In genomic region chr10:119655566-119656001, GRCh38 we compare ENCODE assay signal across 8 cellular contexts. TPM values are rescaled to one million over a fixed set of nuclear protein-coding genes. Genes with fewer than 3 reads are reported as not detected.
A peak's percentile ranks its signal among the peaks of the same experiment; 100 is the strongest.
DNase-seq lines count a peak whose midpoint lies in the region; ATAC-seq, FAIRE-seq and TF ChIP-seq lines count a peak whose summit lies in the region.

No MANE protein-coding gene starts in this region.

- H3K9me3 ChIP-seq in BE2C = no peaks in the 10 kb centered on the region
- H3K9me3 ChIP-seq in astrocyte (ENCODE audit: insufficient read depth, low read depth, low read length) = no peaks in the 10 kb centered on the region
- no peaks in the 10 kb centered on the region for H3K9me3 ChIP-seq in kidney (ENCODE audit: control insufficient read depth in 1 of 2, low read length in 2 of 2)
- no peaks in the 10 kb centered on the region for H3K9me3 ChIP-seq in stomach smooth muscle (ENCODE audit: control insufficient read depth in 2 of 2, low read length in 2 of 2)
- peaks cover 4 to 7% of the 10 kb centered on the region in 2 donors for H3K9me3 ChIP-seq in neuronal stem cell (replicated peaks in 1 of 2; ENCODE audit: control insufficient read depth in 2 of 2, insufficient read depth in 1 of 2, low read depth in 1 of 2, low read length in 2 of 2)

- no peaks in the 10 kb centered on the region for H3K27me3 ChIP-seq in BE2C
- H3K27me3 ChIP-seq in astrocyte (ENCODE audit: insufficient read depth, low read length) = no peaks in the 10 kb centered on the region
- no peaks in the 10 kb centered on the region for H3K27me3 ChIP-seq in stomach smooth muscle (ENCODE audit: control insufficient read depth in 1 of 2, insufficient read depth in 2 of 2, low read length in 2 of 2)
- no peaks in the 10 kb centered on the region for H3K27me3 ChIP-seq in neuronal stem cell (ENCODE audit: control insufficient read depth in 3 of 3, insufficient read depth in 3 of 3, low read depth in 1 of 3, low read length in 3 of 3)

- peaks cover 94% of the 10 kb centered on the region for H3K79me2 ChIP-seq in astrocyte (ENCODE audit: insufficient read depth, low read length)

- no peak overlapping the region for H2BK120ac ChIP-seq in neuronal stem cell (ENCODE audit: low read depth, low read length)

- peaks cover 52% of the 10 kb centered on the region for H3K4me1 ChIP-seq in BE2C
- peaks cover 72% of the 10 kb centered on the region for H3K4me1 ChIP-seq in astrocyte (ENCODE audit: insufficient read depth, low read length)
- peaks cover 43 to 57% of the 10 kb centered on the region in 2 donors for H3K4me1 ChIP-seq in kidney (ENCODE audit: control insufficient read depth in 1 of 2, insufficient read depth in 1 of 2, low read depth in 1 of 2, low read length in 2 of 2)
- H3K4me1 ChIP-seq in stomach smooth muscle (ENCODE audit: control insufficient read depth, insufficient read depth, low read length) = peaks cover 67% of the 10 kb centered on the region
- H3K4me1 ChIP-seq in neuronal stem cell (ENCODE audit: control insufficient read depth in 2 of 2, insufficient read depth in 1 of 2, low read depth in 1 of 2, low read length in 2 of 2) = peaks cover 17 to 31% of the 10 kb centered on the region in 2 donors

- no peak overlapping the region for H2BK12ac ChIP-seq in neuronal stem cell (ENCODE audit: low read length)

- H3K23ac ChIP-seq in neuronal stem cell (ENCODE audit: low read depth, low read length, poor library complexity) = no peak overlapping the region

- H3K4ac ChIP-seq in neuronal stem cell (ENCODE audit: low read length) = no peak overlapping the region

- H4K91ac ChIP-seq in neuronal stem cell (ENCODE audit: low read depth, low read length, poor library complexity) = no peak overlapping the region

- H3K4me3 Mint-ChIP-seq in T-cell (peak overlapping the region; percentile 87 to 97 (median 87)), astrocyte (ENCODE audit: unreplicated experiment) (peak overlapping the region; percentile 58)

- H3K4me1 Mint-ChIP-seq in T-cell (peaks cover 62 to 77% (median 73%) of the 10 kb centered on the region in 3 donors), astrocyte (ENCODE audit: low read depth, unreplicated experiment) (peaks cover 60% of the 10 kb centered on the region)

- no peak for TF ChIP-seq CTCF in BE2C (IDR thresholded peaks at IDR 0.05; ENCODE audit: low read depth, low read length)
- TF ChIP-seq CTCF in astrocyte (IDR thresholded peaks at IDR 0.05; ENCODE audit: insufficient read depth, low read depth, low read length) = no peak
- no peak for TF ChIP-seq CTCF in kidney (IDR thresholded peaks at IDR 0.05; ENCODE audit: borderline replicate concordance, extremely low read depth, insufficient read depth)

- CTCF ChIA-PET in T-cell (lab: Charles Lee) = interaction anchor here in 1 of 2 donors (0.6 to 1.3 kb wide), 2 partner anchors 12 to 64 kb away, joined by 3 read pairs; no protein-coding TSS in a partner anchor

- H2BK15ac ChIP-seq in neuronal stem cell (ENCODE audit: low read length) = no peak overlapping the region

- H3K36me3 Mint-ChIP-seq in T-cell (peaks cover 10% of the 10 kb centered on the region), astrocyte (ENCODE audit: low read depth, unreplicated experiment) (peaks cover 12% of the 10 kb centered on the region)

- DNase-seq in BE2C = peak; percentile 73
- DNase-seq in T-cell = peak in 31 of 34 experiments; percentile 12 to 59 (median 31)
- DNase-seq in astrocyte (ENCODE audit: low read depth) = peak; percentile 83
- DNase-seq in kidney = peak; percentile 67
- DNase-seq in neuronal stem cell (ENCODE audit: low spot score) = no peak
- DNase-seq in occipital lobe (lab: John Stamatoyannopoulos, UW) = no peak

- H3K9me3 Mint-ChIP-seq in T-cell (no peaks in the 10 kb centered on the region), astrocyte (ENCODE audit: unreplicated experiment) (no peaks in the 10 kb centered on the region)

- H2BK5ac ChIP-seq in neuronal stem cell (ENCODE audit: low read length) = no peak overlapping the region

- peak overlapping the region; percentile 57 for H3K9ac ChIP-seq in astrocyte (ENCODE audit: low read length)
- H3K9ac ChIP-seq in kidney (ENCODE audit: low read length in 2 of 2) = peak overlapping the region; percentile 27 to 70
- peak overlapping the region; percentile 80 to 81 for H3K9ac ChIP-seq in stomach smooth muscle (ENCODE audit: low read length in 2 of 2)
- H3K9ac ChIP-seq in neuronal stem cell (ENCODE audit: low read depth, low read length, poor library complexity) = no peak overlapping the region

- no peak overlapping the region for H3K14ac ChIP-seq in neuronal stem cell (ENCODE audit: low read length)

- H3K4me3 ChIP-seq in BE2C (ENCODE audit: low read depth, low read length) = peak overlapping the region; percentile 23
- H3K4me3 ChIP-seq in astrocyte (ENCODE audit: insufficient read depth, low read depth, low read length) = peak overlapping the region; percentile 32
- peak overlapping the region; percentile 42 to 92 for H3K4me3 ChIP-seq in kidney (ENCODE audit: low read length in 2 of 2)
- peak overlapping the region; percentile 64 to 87 for H3K4me3 ChIP-seq in stomach smooth muscle (ENCODE audit: low read length in 2 of 2)
- H3K4me3 ChIP-seq in neuronal stem cell (ENCODE audit: low read length in 2 of 2) = no peak overlapping the region

- H4K20me1 ChIP-seq in astrocyte (ENCODE audit: insufficient read depth, low read length) = peaks cover 85% of the 10 kb centered on the region

- H3K18ac ChIP-seq in neuronal stem cell (ENCODE audit: low read length) = no peak overlapping the region

- peaks cover 8% of the 10 kb centered on the region for H3K79me1 ChIP-seq in neuronal stem cell (ENCODE audit: low read depth, low read length)

- peak overlapping the region; percentile 74 for H3K27ac ChIP-seq in astrocyte (ENCODE audit: low read depth, low read length)
- H3K27ac ChIP-seq in kidney (ENCODE audit: low read depth in 2 of 2, low read length in 2 of 2) = peak overlapping the region; percentile 79 to 100
- peak overlapping the region; percentile 99 for H3K27ac ChIP-seq in stomach smooth muscle (ENCODE audit: low read length)
- no peak overlapping the region for H3K27ac ChIP-seq in neuronal stem cell (replicated peaks; ENCODE audit: low read length)

- H3K27me3 Mint-ChIP-seq in T-cell (no peaks in the 10 kb centered on the region), astrocyte (ENCODE audit: low read depth, unreplicated experiment) (no peaks in the 10 kb centered on the region)

- peak overlapping the region; percentile 19 for H2AFZ ChIP-seq in astrocyte (ENCODE audit: low read depth, low read length)
- no peak overlapping the region for H2AFZ ChIP-seq in neuronal stem cell (ENCODE audit: low read length)

- no peak overlapping the region for H4K8ac ChIP-seq in neuronal stem cell (ENCODE audit: low read depth, low read length)

- ATAC-seq in T-cell (replicated peaks in 1 of 4) (peak; percentile 41 to 56 (median 42)), GM21526 (IDR thresholded peaks at IDR 0.05; ENCODE audit: low FRiP score, unreplicated experiment) (no peak)

- H2AK5ac ChIP-seq in neuronal stem cell (ENCODE audit: low read depth, low read length) = no peak overlapping the region

- intact Hi-C loops in kidney (cut with DNase I) = no loop called here

- POLR2A ChIA-PET in T-cell (lab: Charles Lee) = interaction anchor here in 1 of 2 donors (0.6 kb wide), 1 partner anchor 65 kb away, joined by 4 read pairs; no protein-coding TSS in a partner anchor

- peak overlapping the region; percentile 91 to 98 for H3K27ac Mint-ChIP-seq in T-cell
- peak overlapping the region; percentile 58 for H3K27ac Mint-ChIP-seq in astrocyte (ENCODE audit: unreplicated experiment)

- FAIRE-seq in astrocyte (lab: Jason Lieb, UNC) (no peak), kidney (lab: Jason Lieb, UNC) (no peak)

- H3K4me2 ChIP-seq in astrocyte (ENCODE audit: low read length) (peak overlapping the region; percentile 82), neuronal stem cell (ENCODE audit: insufficient read depth, low read length, poor library complexity, severe bottlenecking) (no peak overlapping the region)

- WGBS in neuronal stem cell (ENCODE audit: extremely low coverage in 2 of 2, insufficient read length in 2 of 2, insufficient replicate concordance in 1 of 2), 2 donors = no CpG with 5 or more reads among the region's 11 CpGs

- no peaks in the 10 kb centered on the region; the same call in 1 of the 2 replicates for H3K36me3 ChIP-seq in BE2C
- H3K36me3 ChIP-seq in astrocyte (ENCODE audit: insufficient read depth, low read length) = peaks cover 3% of the 10 kb centered on the region
- H3K36me3 ChIP-seq in kidney (ENCODE audit: control insufficient read depth in 1 of 2, insufficient read depth in 2 of 2, low read length in 2 of 2) = peaks cover 2 to 12% of the 10 kb centered on the region in 2 donors
- peaks cover 0 to 4% of the 10 kb centered on the region in 2 donors for H3K36me3 ChIP-seq in stomach smooth muscle (ENCODE audit: control insufficient read depth in 2 of 2, insufficient read depth in 2 of 2, low read length in 2 of 2)
- peaks cover 0 to 52% of the 10 kb centered on the region in 2 donors for H3K36me3 ChIP-seq in neuronal stem cell (replicated peaks in 1 of 2; ENCODE audit: control insufficient read depth in 2 of 2, insufficient read depth in 2 of 2, low read length in 2 of 2)

RNA-seq across cellular contexts. Expression of gene BAG3, which starts 4.4 kb away (rescaled TPM):
- polyA plus RNA-seq in BE2C (2012; ENCODE audit: insufficient read depth, insufficient read length, low read depth) = 51.7 TPM
- 10 to 100 TPM; 20.2 to 36.4 (median 23.7) TPM for total RNA-seq in T-cell
- total RNA-seq in astrocyte = 68.4 and 71.6 TPM in 2 replicates
- 42.0 TPM for total RNA-seq in kidney
- 54.9 TPM for polyA plus RNA-seq in kidney (ENCODE audit: insufficient read depth, low read depth, low replicate concordance)
- 12.6 TPM for polyA plus RNA-seq in neuronal stem cell (2013, experiment 1 of 2)
- polyA plus RNA-seq in neuronal stem cell (2013, experiment 2 of 2) = 12.7 TPM
- 0.78 TPM for total RNA-seq in occipital lobe

RNA-seq across cellular contexts. Expression of gene TIAL1, which starts 58.8 kb away (rescaled TPM):
- polyA plus RNA-seq in BE2C (2012; ENCODE audit: insufficient read depth, insufficient read length, low read depth) = 84.4 TPM
- 100 to 1,000 TPM; 147 to 197 (median 156) TPM for total RNA-seq in T-cell
- total RNA-seq in astrocyte = 155 and 161 TPM in 2 replicates
- 88.8 TPM for total RNA-seq in kidney
- 46.7 TPM for polyA plus RNA-seq in kidney (ENCODE audit: insufficient read depth, low read depth, low replicate concordance)
- 115 TPM for polyA plus RNA-seq in neuronal stem cell (2013, experiment 1 of 2)
- 120 TPM for polyA plus RNA-seq in neuronal stem cell (2013, experiment 2 of 2)
- 58.8 TPM for total RNA-seq in occipital lobe

Comparison
In these comparisons a context has a peak if more than half of its experiments do, and no peak if none do; other contexts are left out.
1. DNase-seq: peak in BE2C (single experiment), T-cell (31 of 34), astrocyte (single experiment) and kidney (single experiment); none in neuronal stem cell (single experiment) and occipital lobe (single experiment).
2. H3K4me3 ChIP-seq: peak in BE2C (single experiment), astrocyte (single experiment), kidney (2 of 2) and stomach smooth muscle (2 of 2); none in neuronal stem cell (0 of 2).
3. RNA of gene BAG3, which starts 4.4 kb away (total RNA-seq): 68.4 to 71.6 TPM in astrocyte, 42.0 TPM in kidney (single experiment) and 20.2 to 36.4 TPM in T-cell; 0.78 TPM in occipital lobe (single experiment); every median in the first group is over 10 times any median in the second.